In the genomic region with DNA sequence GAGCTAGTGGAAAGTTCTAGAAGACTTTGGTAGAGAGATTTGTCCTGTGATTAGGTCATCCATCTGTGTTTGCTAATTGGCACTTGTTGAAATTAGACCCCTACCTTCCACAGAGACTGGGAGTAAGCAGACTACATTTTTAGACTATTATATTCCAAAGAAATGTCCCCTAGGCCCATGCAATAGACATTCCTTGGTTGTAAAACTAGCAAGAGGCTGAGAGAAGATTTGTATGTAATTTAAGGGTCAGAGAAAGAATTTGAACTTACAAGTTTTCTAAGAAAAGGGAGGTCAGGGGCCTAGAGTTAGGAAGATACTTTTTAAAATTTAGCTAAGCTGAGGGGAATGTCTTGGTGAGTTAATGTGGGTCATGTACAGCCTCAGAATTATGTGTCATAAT, we compare ENCODE assay signal across 16 cellular contexts.
DNase-seq lines count a peak whose midpoint lies in the region; FAIRE-seq and TF ChIP-seq lines count a peak whose summit lies in the region.
"Had no signal": no experiment of that assay in that cellular context is flagged by ENCODE, and none has a peak within 500 bp of the region (broad histone marks: within the 10 kb centered on the region; RNA-seq: fewer than 3 reads in every experiment).

No MANE protein-coding gene starts in this region.

- POLR2A ChIA-PET in AG04449 (lab: Yijun Ruan, JAX): no interaction called here

- no peak for FAIRE-seq in HTR-8/SVneo (lab: Jason Lieb, UNC)
- FAIRE-seq: GM19239 had no signal

- peak; percentile 24 for DNase-seq in AG04449 (ENCODE audit: low read depth, low spot score)
- DNase-seq in adipocyte (ENCODE audit: low read depth): peak; percentile 69
- DNase-seq in dedifferentiated amniotic fluid mesenchymal stem cell (ENCODE audit: extremely low spot score): peak; percentile 63
- no peak for DNase-seq in osteocyte (ENCODE audit: extremely low spot score, unreplicated experiment)
- no peak for DNase-seq in NOMO-1 treated with DMSO at 0.1 percent for 48 hours (lab: John Stamatoyannopoulos, UW; ENCODE audit: unreplicated experiment)
- no peak for DNase-seq in HTR-8/SVneo (ENCODE audit: insufficient read length, low spot score)
- DNase-seq in GM10266 (ENCODE audit: extremely low spot score): no peak
- DNase-seq in globus pallidus (ENCODE audit: low spot score): no peak
- DNase-seq: AML-193; CD4-positive, CD25-positive, alpha-beta regulatory T cell; DMS79; GDM1; GOT3; H9 had no signal

- peaks cover 27% of the 10 kb centered on the region for H3K4me1 Mint-ChIP-seq in osteocyte (ENCODE audit: unreplicated experiment)
- H3K4me1 Mint-ChIP-seq: CD4-positive, CD25-positive, alpha-beta regulatory T cell had no signal

- H3K36me3 Mint-ChIP-seq in osteocyte (ENCODE audit: unreplicated experiment): no peaks in the 10 kb centered on the region
- H3K36me3 Mint-ChIP-seq: CD4-positive, CD25-positive, alpha-beta regulatory T cell had no signal

- H3K4me3 ChIP-seq in AG04449 (ENCODE audit: low read depth, low read length) (no peak overlapping the region), adipocyte (ENCODE audit: low read length) (no peak overlapping the region)
- H3K4me3 ChIP-seq: BLaER1 treated with 17β-estradiol and CSF1 and Interleukin-3, amounts not matched to agents 10 nM and 100 nM had no signal

- H3K27me3 Mint-ChIP-seq in osteocyte (ENCODE audit: unreplicated experiment): no peaks in the 10 kb centered on the region
- H3K27me3 Mint-ChIP-seq: CD4-positive, CD25-positive, alpha-beta regulatory T cell had no signal

- TF ChIP-seq CTCF in AG04449 (IDR thresholded peaks at IDR 0.05; ENCODE audit: insufficient read depth, low read length, missing control alignments) (no peak), osteocyte (IDR thresholded peaks at IDR 0.05) (no peak), GM10266 (IDR thresholded peaks at IDR 0.05; ENCODE audit: control insufficient read depth, insufficient read depth, low read depth, missing control alignments) (no peak)

- H3K36me3 ChIP-seq in adipocyte (ENCODE audit: control insufficient read depth, insufficient read depth, low read length, severe bottlenecking): no peaks in the 10 kb centered on the region
- H3K36me3 ChIP-seq: BLaER1 treated with 17β-estradiol and CSF1 and Interleukin-3, amounts not matched to agents 10 nM and 100 nM had no signal

- no peaks in the 10 kb centered on the region for H3K9me3 Mint-ChIP-seq in osteocyte (ENCODE audit: unreplicated experiment)

- no peak overlapping the region for H3K4me3 Mint-ChIP-seq in osteocyte (ENCODE audit: unreplicated experiment)
- H3K4me3 Mint-ChIP-seq: H9 had no signal

- H3K9me3 ChIP-seq in adipocyte (ENCODE audit: control insufficient read depth, low read length): no peaks in the 10 kb centered on the region

- no peaks in the 10 kb centered on the region for H3K27me3 ChIP-seq in adipocyte (replicated peaks; ENCODE audit: control insufficient read depth, insufficient read depth, low read length)
- H3K27me3 ChIP-seq: BLaER1 treated with 17β-estradiol and CSF1 and Interleukin-3, amounts not matched to agents 10 nM and 100 nM had no signal

- no peaks in the 10 kb centered on the region for H3K4me1 ChIP-seq in adipocyte (ENCODE audit: control insufficient read depth, insufficient read depth, low read length)
- H3K4me1 ChIP-seq: BLaER1 treated with 17β-estradiol and CSF1 and Interleukin-3, amounts not matched to agents 10 nM and 100 nM had no signal

- H3K27ac Mint-ChIP-seq in osteocyte (ENCODE audit: unreplicated experiment): peak overlapping the region; percentile 71
- H3K27ac Mint-ChIP-seq: CD4-positive, CD25-positive, alpha-beta regulatory T cell; H9 had no signal

- CTCF ChIA-PET in AG04449 (lab: Yijun Ruan, JAX): no interaction called here

- no peak overlapping the region for H3K9ac ChIP-seq in adipocyte (ENCODE audit: low read length)
- H3K9ac ChIP-seq: BLaER1 treated with 17β-estradiol and CSF1 and Interleukin-3, amounts not matched to agents 10 nM and 100 nM had no signal

Comparison
In these comparisons a context has a peak if more than half of its experiments do, and no peak if none do; other contexts are left out.
1. DNase-seq: peak in AG04449 (single experiment), adipocyte (single experiment) and dedifferentiated amniotic fluid mesenchymal stem cell (single experiment); none in osteocyte (single experiment), NOMO-1 treated with DMSO at 0.1 percent for 48 hours (single experiment), HTR-8/SVneo (single experiment), GM10266 (single experiment) and globus pallidus (single experiment).